In the genomic region with DNA sequence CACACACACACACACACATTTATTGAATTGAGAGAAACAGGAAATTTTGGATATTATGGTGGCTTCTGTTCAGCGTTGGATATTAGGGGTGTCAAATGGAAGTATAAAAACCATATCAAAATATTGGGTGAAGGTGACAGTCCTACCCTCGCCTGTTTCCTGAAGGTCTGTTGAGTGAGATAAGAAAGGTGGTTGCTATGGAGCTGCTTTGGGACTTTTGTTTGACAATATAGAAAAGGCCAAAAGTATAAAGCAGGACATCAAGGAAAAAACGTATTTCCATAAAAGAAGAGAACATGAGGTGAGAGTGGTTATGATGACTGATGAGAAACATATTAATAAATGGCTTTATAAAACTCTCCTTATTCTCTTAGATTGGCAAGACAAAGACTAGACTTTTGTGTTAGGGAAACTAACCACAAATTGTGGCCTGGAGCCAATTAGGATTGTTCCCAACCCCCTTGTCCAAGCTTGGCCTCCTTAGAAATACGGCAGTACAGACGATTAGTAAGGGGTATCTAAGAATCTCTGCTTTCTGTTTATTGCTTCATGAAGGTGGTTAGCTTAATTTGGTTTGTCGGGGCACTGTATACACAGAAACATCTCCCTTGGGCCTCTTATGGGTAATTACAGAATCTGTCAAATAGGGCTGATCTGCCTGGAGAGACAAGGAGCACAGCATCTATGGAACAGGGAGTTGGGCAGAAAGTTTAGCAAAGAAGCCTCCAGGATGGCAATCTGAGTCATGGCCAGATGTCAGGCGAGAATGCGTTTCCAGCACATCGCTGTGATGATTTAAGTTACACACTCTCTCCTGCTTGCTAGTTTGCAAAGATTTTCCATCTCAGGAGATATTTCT, we compare ENCODE assay signal across 11 cellular contexts.
DNase-seq lines count a peak whose midpoint lies in the region; ATAC-seq and TF ChIP-seq lines count a peak whose summit lies in the region.
"Had no signal": no experiment of that assay in that cellular context is flagged by ENCODE, and none has a peak within 500 bp of the region (broad histone marks: within the 10 kb centered on the region; RNA-seq: fewer than 3 reads in every experiment).

No MANE protein-coding gene starts in this region.

- no peaks in the 10 kb centered on the region for H3K36me3 ChIP-seq in heart left ventricle

- peak overlapping the region in 10 of 12 donors; percentile 31 to 89 (median 50) for H3K27ac ChIP-seq in heart left ventricle
- H3K27ac ChIP-seq: parathyroid adenoma had no signal

- no peak overlapping the region for H3K4me3 ChIP-seq in heart left ventricle

- peaks cover 61% of the 10 kb centered on the region for H3K4me1 Mint-ChIP-seq in nephron

- H3K9me3 Mint-ChIP-seq in nephron = no peaks in the 10 kb centered on the region

- H3K9me3 ChIP-seq in heart left ventricle = no peaks in the 10 kb centered on the region

- intact Hi-C loops in heart left ventricle (cut with DNase I) (no loop called here), Right ventricle myocardium superior (cut with DNase I) (no loop called here)

- peaks cover 0 to 39% (median 16%) of the 10 kb centered on the region in 12 donors for H3K4me1 ChIP-seq in heart left ventricle

- H3K27me3 Mint-ChIP-seq in nephron (ENCODE audit: low read depth) = no peaks in the 10 kb centered on the region

- no peak for TF ChIP-seq POLR2A in heart left ventricle (IDR thresholded peaks at IDR 0.05)

- 55 to 60% (median 58%) methylated on average over 9 of the region's 9 CpGs for WGBS in heart left ventricle, 4 donors

- no peak overlapping the region for H3K4me3 Mint-ChIP-seq in nephron

- ATAC-seq in heart left ventricle (peak in 1 of 4 donors; percentile 37), Right ventricle myocardium superior (ENCODE audit: poor library complexity) (no peak), GM21390 (IDR thresholded peaks at IDR 0.05; ENCODE audit: unreplicated experiment) (no peak)

- peaks cover 17% of the 10 kb centered on the region for H3K36me3 Mint-ChIP-seq in nephron (ENCODE audit: low read depth)

- TF ChIP-seq CTCF in heart left ventricle (IDR thresholded peaks at IDR 0.05) = no peak
- TF ChIP-seq CTCF in nephron (IDR thresholded peaks at IDR 0.05; ENCODE audit: unreplicated experiment in 3 of 3) = no peak
- TF ChIP-seq CTCF in GM20000 (IDR thresholded peaks at IDR 0.05; ENCODE audit: extremely low read depth, missing control alignments) = no peak

- no peak for DNase-seq in heart left ventricle
- DNase-seq in Right ventricle myocardium superior = no peak
- peak; percentile 30 for DNase-seq in epidermal melanocyte (ENCODE audit: insufficient read length, low spot score)
- DNase-seq in effector CD4-positive, alpha-beta T cell = no peak
- DNase-seq in GM20000 (ENCODE audit: low spot score) = no peak
- no peak for DNase-seq in stimulated activated CD4-positive, alpha-beta T cell treated with anti-CD3 and anti-CD28 coated beads, Interleukin-4, amount 100 ng/mL, for 1 hour
- DNase-seq: activated CD4-positive, CD25-positive, alpha-beta regulatory T cell treated with anti-CD3 and anti-CD28 coated beads, Interleukin-2, amount 50 U/mL, for 72 hours; Karpas-422 had no signal

- no peaks in the 10 kb centered on the region for H3K27me3 ChIP-seq in heart left ventricle

- peak overlapping the region; percentile 8 to 85 (median 83) for H3K27ac Mint-ChIP-seq in nephron
